ENCODE assay signal across 12 cellular contexts in the genomic region with DNA sequence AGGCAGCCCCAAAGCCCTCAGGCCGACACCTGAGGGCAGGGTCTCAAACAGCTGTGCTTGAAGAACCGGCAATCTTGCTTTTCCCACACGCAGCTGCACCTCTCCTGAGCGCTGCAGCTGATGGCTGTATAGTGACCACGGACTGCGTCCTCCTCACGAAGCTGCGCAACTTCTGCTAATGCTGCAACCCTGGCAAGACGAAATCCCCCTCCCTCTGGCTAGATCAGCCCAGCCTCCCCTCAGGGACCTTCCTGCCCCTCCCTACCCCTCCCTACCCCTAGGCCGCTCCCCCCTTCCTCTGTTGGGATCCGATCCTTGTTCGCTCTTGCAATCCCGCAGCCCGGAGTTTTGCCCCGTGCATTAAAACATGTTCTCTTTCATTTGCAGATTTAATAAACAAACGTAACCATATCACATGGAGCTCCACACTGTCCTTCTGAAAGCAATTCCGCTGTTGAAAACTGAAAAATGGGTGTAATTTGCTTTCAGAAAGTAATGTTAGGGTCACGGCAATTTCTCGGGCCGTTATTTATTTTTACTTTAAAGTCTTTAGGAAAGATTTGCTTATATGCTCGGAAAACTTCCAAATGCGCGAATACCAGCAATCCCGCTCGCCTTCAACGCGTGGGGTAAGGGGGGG. TPM values are rescaled to one million over a fixed set of nuclear protein-coding genes. Genes with fewer than 3 reads are reported as not detected.
DNase-seq lines count a peak whose midpoint lies in the region; ATAC-seq and TF ChIP-seq lines count a peak whose summit lies in the region.
"Had no signal": no experiment of that assay in that cellular context is flagged by ENCODE, and none has a peak within 500 bp of the region (broad histone marks: within the 10 kb centered on the region; RNA-seq: fewer than 3 reads in every experiment).

No MANE protein-coding gene starts in this region.

- no peak for ATAC-seq in body of pancreas

- TF ChIP-seq POLR2A in body of pancreas (IDR thresholded peaks at IDR 0.05), result no peak

- H3K4me1 Mint-ChIP-seq in activated naive CD4-positive, alpha-beta T cell treated with anti-CD3 and anti-CD28 coated beads, Interleukin-2, amount 50 U/mL, for 24 hours, result peaks cover 36% of the 10 kb centered on the region

- no peak overlapping the region for H3K27ac Mint-ChIP-seq in activated naive CD4-positive, alpha-beta T cell treated with anti-CD3 and anti-CD28 coated beads, Interleukin-2, amount 50 U/mL, for 24 hours

- peak overlapping the region; percentile 43 for H3K4me3 Mint-ChIP-seq in activated naive CD4-positive, alpha-beta T cell treated with anti-CD3 and anti-CD28 coated beads, Interleukin-2, amount 50 U/mL, for 24 hours

- DNase-seq in activated naive CD4-positive, alpha-beta T cell treated with anti-CD3 and anti-CD28 coated beads, Interleukin-2, amount 50 U/mL, for 16 hours, result no peak
- DNase-seq in NCI-H774 (lab: John Stamatoyannopoulos, UW) (peak; percentile 22), iPS-NIHi7 (ENCODE audit: extremely low spot score) (peak; percentile 34), body of pancreas (no peak), NOMO-1 treated with DMSO at 0.1 percent for 48 hours (lab: John Stamatoyannopoulos, UW; ENCODE audit: unreplicated experiment) (no peak), WERI-Rb-1 (no peak)
- DNase-seq: amygdala; stimulated activated CD4-positive, alpha-beta T cell treated with anti-CD3 and anti-CD28 coated beads, Interleukin-15, amount 100 ng/mL, for 24 hours; substantia nigra had no signal

- no peak for TF ChIP-seq CTCF in body of pancreas (IDR thresholded peaks at IDR 0.05)
- no peak for TF ChIP-seq CTCF in WERI-Rb-1 (IDR thresholded peaks at IDR 0.05; ENCODE audit: low read depth, low read length)

- H3K27me3 ChIP-seq in subcutaneous abdominal adipose tissue (ENCODE audit: control insufficient read depth in 5 of 5, insufficient read depth in 4 of 5, low read length in 5 of 5) (peaks cover 75 to 96% (median 91%) of the 10 kb centered on the region in 5 donors), body of pancreas (peaks cover 0 to 75% of the 10 kb centered on the region in 2 donors), WERI-Rb-1 (ENCODE audit: insufficient read depth, low read depth, severe bottlenecking) (peaks cover 91% of the 10 kb centered on the region)

- H3K4me3 ChIP-seq in subcutaneous abdominal adipose tissue (ENCODE audit: low read depth in 1 of 5, low read length in 5 of 5) (peak overlapping the region; percentile 32 to 59 (median 51)), body of pancreas (no peak overlapping the region), WERI-Rb-1 (ENCODE audit: low read depth, low read length) (no peak overlapping the region)

- H3K9me3 ChIP-seq in subcutaneous abdominal adipose tissue (ENCODE audit: control insufficient read depth in 5 of 5, low read length in 5 of 5) (no peaks in the 10 kb centered on the region), body of pancreas (no peaks in the 10 kb centered on the region), WERI-Rb-1 (ENCODE audit: severe bottlenecking) (peaks cover 9% of the 10 kb centered on the region)

- peaks cover 66% of the 10 kb centered on the region for H3K27me3 Mint-ChIP-seq in activated naive CD4-positive, alpha-beta T cell treated with anti-CD3 and anti-CD28 coated beads, Interleukin-2, amount 50 U/mL, for 24 hours

- H3K9ac ChIP-seq in subcutaneous abdominal adipose tissue (ENCODE audit: low read length in 5 of 5), result no peak overlapping the region

- intact Hi-C loops in body of pancreas (cut with DNase I), result loop anchor here (10.0 kb wide), 1 partner anchor 498 kb away; no protein-coding TSS in a partner anchor

- H3K27ac ChIP-seq in subcutaneous abdominal adipose tissue (ENCODE audit: low read depth, low read length) (no peak overlapping the region), body of pancreas (no peak overlapping the region), WERI-Rb-1 (no peak overlapping the region)

- H3K4me1 ChIP-seq in subcutaneous abdominal adipose tissue (ENCODE audit: control insufficient read depth in 5 of 5, insufficient read depth in 5 of 5, low read length in 5 of 5) (peaks cover 0 to 47% (median 41%) of the 10 kb centered on the region in 5 donors), body of pancreas (peaks cover 44% of the 10 kb centered on the region)

- no peaks in the 10 kb centered on the region for H3K9me3 Mint-ChIP-seq in activated naive CD4-positive, alpha-beta T cell treated with anti-CD3 and anti-CD28 coated beads, Interleukin-2, amount 50 U/mL, for 24 hours

- 7 to 9% methylated on average over 27 of the region's 27 CpGs for WGBS in body of pancreas, 2 donors

- H3K36me3 ChIP-seq in subcutaneous abdominal adipose tissue (ENCODE audit: control insufficient read depth in 5 of 5, insufficient read depth in 5 of 5, low read length in 5 of 5) (no peaks in the 10 kb centered on the region), body of pancreas (replicated peaks in 1 of 2; ENCODE audit: insufficient read depth in 1 of 2, low read depth in 2 of 2) (no peaks in the 10 kb centered on the region), WERI-Rb-1 (no peaks in the 10 kb centered on the region)

- H3K36me3 Mint-ChIP-seq in activated naive CD4-positive, alpha-beta T cell treated with anti-CD3 and anti-CD28 coated beads, Interleukin-2, amount 50 U/mL, for 24 hours, result peaks cover 4% of the 10 kb centered on the region

RNA-seq across cellular contexts. Expression of a gene that starts 4.8 kb away (rescaled TPM):
- not detected for total RNA-seq in body of pancreas
- total RNA-seq: liver had no signal

Comparison
In these comparisons a context has a peak if more than half of its experiments do, and no peak if none do; other contexts are left out.
1. DNase-seq: peak in NCI-H774 (single experiment) and iPS-NIHi7 (single experiment); none in activated naive CD4-positive, alpha-beta T cell treated with anti-CD3 and anti-CD28 coated beads, Interleukin-2, amount 50 U/mL, for 16 hours (single experiment), body of pancreas (0 of 4), NOMO-1 treated with DMSO at 0.1 percent for 48 hours (single experiment) and WERI-Rb-1 (single experiment).
2. H3K4me3 ChIP-seq: peak in subcutaneous abdominal adipose tissue (5 of 5); none in body of pancreas (0 of 2) and WERI-Rb-1 (single experiment).